Comparison of ENCODE assay signal across 28 cellular contexts in genomic region chr6:152648090-152648489, GRCh38. TPM values are rescaled to one million over a fixed set of nuclear protein-coding genes. Genes with fewer than 3 reads are reported as not detected.
DNase-seq lines count a peak whose midpoint lies in the region; TF ChIP-seq lines count a peak whose summit lies in the region.
"Had no signal": no experiment of that assay in that cellular context is flagged by ENCODE, and none has a peak within 500 bp of the region (broad histone marks: within the 10 kb centered on the region; RNA-seq: fewer than 3 reads in every experiment).

No MANE protein-coding gene starts in this region.

- H4K5ac ChIP-seq in H9 (ENCODE audit: insufficient read length, low read depth, low read length) = no peak overlapping the region

- H3K9me3 Mint-ChIP-seq in H9 = no peaks in the 10 kb centered on the region
- H3K9me3 Mint-ChIP-seq in CD14-positive monocyte = peaks cover 0 to 2% (median 0%) of the 10 kb centered on the region in 7 donors
- H3K9me3 Mint-ChIP-seq: activated naive CD8-positive, alpha-beta T cell treated with anti-CD3 and anti-CD28 coated beads, Interleukin-2, amount 10 ng/mL, durations not matched to agents 7 days and 5 days; activated T-helper 1 cell treated with anti-CD3 and anti-CD28 coated beads, Interleukin-12 subunit alpha, Interleukin-12 subunit beta, Interleukin-2, Interleukin-4 antibody, amounts not matched to agents 30 ng/mL and 10 ng/mL and 1 ng/mL, durations not matched to agents 14 hours and 24 hours and 36 hours; effector memory CD8-positive, alpha-beta T cell; memory B cell; WTC11 had no signal

- H3K4me2 ChIP-seq in GM23248 (ENCODE audit: unreplicated experiment) = no peak overlapping the region
- H3K4me2 ChIP-seq in H9 (ENCODE audit: insufficient read depth, insufficient read length, low read length) = no peak overlapping the region
- H3K4me2 ChIP-seq in mammary epithelial cell (ENCODE audit: insufficient read depth, low read depth, low read length) = no peak overlapping the region
- H3K4me2 ChIP-seq: A549 had no signal

- no peaks in the 10 kb centered on the region for H3K9me3 ChIP-seq in GM23248 (ENCODE audit: low read depth)
- no peaks in the 10 kb centered on the region for H3K9me3 ChIP-seq in H9 (ENCODE audit: control insufficient read depth, low read depth, low read length)
- H3K9me3 ChIP-seq in mammary epithelial cell (replicated peaks; ENCODE audit: insufficient read depth, low read length) = no peaks in the 10 kb centered on the region
- H3K9me3 ChIP-seq: A549, upper lobe of left lung had no signal

- H2BK5ac ChIP-seq in H9 (ENCODE audit: insufficient read length, low read length) = no peak overlapping the region

- H4K91ac ChIP-seq in H9 (ENCODE audit: insufficient read length, low read depth, low read length) = no peak overlapping the region

- H3K27ac ChIP-seq in GM23248 (no peak overlapping the region), H9 (ENCODE audit: insufficient read length, low read depth, low read length) (no peak overlapping the region), mammary epithelial cell (ENCODE audit: insufficient read depth, low read depth, low read length) (no peak overlapping the region)
- H3K27ac ChIP-seq: A549, coronary artery, upper lobe of left lung had no signal

- H3F3A ChIP-seq in GM23248 (ENCODE audit: insufficient read depth) = no peaks in the 10 kb centered on the region; the same call in 1 of the 2 replicates

- no peak overlapping the region for H2BK15ac ChIP-seq in H9 (ENCODE audit: low read depth, low read length)

- whole genome bisulfite sequencing in GM23248 (ENCODE audit: low coverage in 1 of 2, low lambda C conversion rate in 2 of 2, missing lambda C conversion rate in 2 of 2), 2 experiments = 3 to 4% methylated on average over 2 of the region's 2 CpGs
- WGBS in H9 (ENCODE audit: extremely low coverage, insufficient read length, low lambda C conversion rate) = no CpG with 5 or more reads among the region's 2 CpGs
- WGBS in mammary epithelial cell (ENCODE audit: low coverage, missing lambda C conversion rate) = 87% methylated on average over 2 of the region's 2 CpGs

- H3K27ac Mint-ChIP-seq in H9 (no peak overlapping the region), CD14-positive monocyte (no peak overlapping the region)
- H3K27ac Mint-ChIP-seq: activated CD8-positive, alpha-beta memory T cell treated with anti-CD3 and anti-CD28 coated beads, Interleukin-2, amount 10 ng/mL, durations not matched to agents 7 days and 5 days; activated naive CD8-positive, alpha-beta T cell treated with anti-CD3 and anti-CD28 coated beads, Interleukin-2, amount 10 ng/mL, durations not matched to agents 7 days and 5 days; activated T-helper 1 cell treated with anti-CD3 and anti-CD28 coated beads, Interleukin-12 subunit alpha, Interleukin-12 subunit beta, Interleukin-2, Interleukin-4 antibody, amounts not matched to agents 30 ng/mL and 10 ng/mL and 1 ng/mL, durations not matched to agents 14 hours and 24 hours and 36 hours; effector memory CD8-positive, alpha-beta T cell; IgD-negative memory B cell; memory B cell; WTC11 had no signal

- H3K4me3 ChIP-seq in GM23248 = no peak overlapping the region
- no peak overlapping the region for H3K4me3 ChIP-seq in mammary epithelial cell (replicated peaks in 1 of 3; ENCODE audit: insufficient read depth in 1 of 3, low read depth in 2 of 3, low read length in 3 of 3)
- H3K4me3 ChIP-seq: A549, coronary artery, upper lobe of left lung had no signal

- no peak overlapping the region for H3K23ac ChIP-seq in H9 (ENCODE audit: insufficient read length, low read depth, low read length)

- TF ChIP-seq CTCF in H9 (conservative IDR thresholded peaks at IDR 0.05) (no peak), CD14-positive monocyte (IDR thresholded peaks at IDR 0.05) (no peak), mammary epithelial cell (conservative IDR thresholded peaks at IDR 0.05 in 1 of 2, IDR thresholded peaks at IDR 0.05 in 1 of 2; ENCODE audit: extremely low read depth in 1 of 2, insufficient read depth in 1 of 2, low read depth in 1 of 2, low read length in 2 of 2) (no peak)

- H3K36me3 ChIP-seq in GM23248 (ENCODE audit: low read depth) = no peaks in the 10 kb centered on the region
- H3K36me3 ChIP-seq in mammary epithelial cell (ENCODE audit: insufficient read depth, low read length) = no peaks in the 10 kb centered on the region
- H3K36me3 ChIP-seq: upper lobe of left lung had no signal

- H3K27me3 ChIP-seq in GM23248 (replicated peaks; ENCODE audit: insufficient read depth) (no peaks in the 10 kb centered on the region), H9 (ENCODE audit: insufficient read depth, low read length) (no peaks in the 10 kb centered on the region), mammary epithelial cell (ENCODE audit: insufficient read depth, low read length) (peaks cover 2% of the 10 kb centered on the region)
- H3K27me3 ChIP-seq: upper lobe of left lung had no signal

- dilution Hi-C loops in mammary epithelial cell (cut with HindIII; ENCODE audit: low sequenced_read_pairs) = no loop called here

- H2AFZ ChIP-seq in GM23248 (peak overlapping the region; percentile 20; the same call in 1 of the 2 replicates), H9 (ENCODE audit: low read length) (no peak overlapping the region), mammary epithelial cell (ENCODE audit: low read depth, low read length) (no peak overlapping the region)

- intact Hi-C loops in CD14-positive monocyte (cut with micrococcal nuclease) (no loop called here), mammary epithelial cell (cut with micrococcal nuclease) (no loop called here)

- H2BK12ac ChIP-seq in H9 (ENCODE audit: insufficient read length, low read depth, low read length) = no peak overlapping the region

- no TSS peak for BruUV-seq in mammary epithelial cell (replicated peaks; lab: Mats Ljungman, UMichigan)

- H3K18ac ChIP-seq in H9 (ENCODE audit: insufficient read length, low read depth, low read length) = no peak overlapping the region

- no peaks in the 10 kb centered on the region for H3K4me1 ChIP-seq in GM23248 (ENCODE audit: insufficient read depth)
- H3K4me1 ChIP-seq in H9 (ENCODE audit: insufficient read depth, low read length) = no peaks in the 10 kb centered on the region
- H3K4me1 ChIP-seq in mammary epithelial cell (ENCODE audit: insufficient read depth, low read length) = no peaks in the 10 kb centered on the region
- H3K4me1 ChIP-seq: A549, upper lobe of left lung had no signal

- DNase-seq in AG08395 (ENCODE audit: low spot score) (peak; percentile 48), GM23248 (peak; percentile 47), fibroblast of gingiva (ENCODE audit: low read depth) (peak; percentile 14), inferior parietal cortex (ENCODE audit: extremely low spot score) (peak; percentile 53), H9 (no peak), CD14-positive monocyte (ENCODE audit: low spot score) (no peak), mammary epithelial cell (no peak)
- no peak for DNase-seq in activated naive CD4-positive, alpha-beta T cell treated with Interleukin-2 at 50 U/mL for 16 hours
- DNase-seq: activated CD4-positive, alpha-beta T cell treated with anti-CD3 and anti-CD28 coated beads, Interleukin-2, amount 50 U/mL, for 1 hour; activated CD8-positive, alpha-beta memory T cell treated with anti-CD3 and anti-CD28 coated beads, Interleukin-2, amount 10 ng/mL, durations not matched to agents 7 days and 5 days; activated naive CD8-positive, alpha-beta T cell treated with anti-CD3 and anti-CD28 coated beads, Interleukin-2, amount 10 ng/mL, durations not matched to agents 7 days and 5 days; effector memory CD8-positive, alpha-beta T cell; EL; kidney glomerular epithelial cell; NCI-H1092 treated with DMSO at 0.1 percent for 48 hours; NCI-H2081 treated with DMSO at 0.1 percent for 48 hours; NCI-H510A; PC-3; posterior cingulate gyrus; SHP77; T1000; upper lobe of left lung had no signal

- H3K14ac ChIP-seq in H9 (ENCODE audit: insufficient read depth, low read length) = no peak overlapping the region

- H2BK120ac ChIP-seq in H9 (ENCODE audit: low read depth, low read length, poor library complexity, severe bottlenecking) = no peak overlapping the region

- H3K9me2 ChIP-seq in GM23248 (ENCODE audit: insufficient read depth) = 0 out of 2 replicates have a peak, but pooled peaks cover 2% of the 10 kb centered on the region

- H3K4ac ChIP-seq in H9 (ENCODE audit: low read depth, low read length) = no peak overlapping the region

- no peak overlapping the region for H4K8ac ChIP-seq in H9 (replicated peaks; ENCODE audit: insufficient read length, low read depth, low read length)

- H2BK20ac ChIP-seq in H9 (ENCODE audit: low read depth, low read length, poor library complexity, severe bottlenecking) = no peak overlapping the region

- H3K4me3 Mint-ChIP-seq in H9 (no peak overlapping the region), CD14-positive monocyte (no peak overlapping the region)
- H3K4me3 Mint-ChIP-seq: activated CD8-positive, alpha-beta memory T cell treated with anti-CD3 and anti-CD28 coated beads, Interleukin-2, amount 10 ng/mL, durations not matched to agents 7 days and 5 days; activated naive CD8-positive, alpha-beta T cell treated with anti-CD3 and anti-CD28 coated beads, Interleukin-2, amount 10 ng/mL, durations not matched to agents 7 days and 5 days; activated T-helper 1 cell treated with anti-CD3 and anti-CD28 coated beads, Interleukin-12 subunit alpha, Interleukin-12 subunit beta, Interleukin-2, Interleukin-4 antibody, amounts not matched to agents 30 ng/mL and 10 ng/mL and 1 ng/mL, durations not matched to agents 14 hours and 24 hours and 36 hours; effector memory CD8-positive, alpha-beta T cell; IgD-negative memory B cell; memory B cell; WTC11 had no signal

- H3K4me1 Mint-ChIP-seq in H9 = peaks cover 4 to 13% of the 10 kb centered on the region in 2 experiments
- H3K4me1 Mint-ChIP-seq in CD14-positive monocyte = no peaks in the 10 kb centered on the region
- H3K4me1 Mint-ChIP-seq: activated CD8-positive, alpha-beta memory T cell treated with anti-CD3 and anti-CD28 coated beads, Interleukin-2, amount 10 ng/mL, durations not matched to agents 7 days and 5 days; activated naive CD8-positive, alpha-beta T cell treated with anti-CD3 and anti-CD28 coated beads, Interleukin-2, amount 10 ng/mL, durations not matched to agents 7 days and 5 days; IgD-negative memory B cell; memory B cell had no signal

- H3K9ac ChIP-seq in GM23248 = no peak overlapping the region
- H3K9ac ChIP-seq in H9 (ENCODE audit: extremely low read depth, insufficient read length, low read length) = no peak overlapping the region
- H3K9ac ChIP-seq in mammary epithelial cell (ENCODE audit: insufficient read depth, low read length) = no peak overlapping the region

- no peak overlapping the region for H3T11ph ChIP-seq in H9 (ENCODE audit: low read length)

- no peak overlapping the region for H2AK5ac ChIP-seq in H9 (ENCODE audit: insufficient read length, low read length)

- CTCF ChIA-PET in mammary epithelial cell (lab: Charles Lee; ENCODE audit: low non-redundant PET) = no interaction called here

- H3K23me2 ChIP-seq in H9 (ENCODE audit: insufficient read length, low read depth, low read length, poor library complexity, severe bottlenecking) = no peaks in the 10 kb centered on the region

- in situ Hi-C loops in GM23248 (cut with MboI) (no loop called here), mammary epithelial cell (cut with MboI; ENCODE audit: low sequenced_read_pairs in 2 of 2) (loop anchor here in 1 of 2 donors (5.0 to 10.0 kb wide), 2 partner anchors 96 to 163 kb away; no protein-coding TSS in a partner anchor)

- H3K27me3 Mint-ChIP-seq in H9 (ENCODE audit: low read depth) = no peaks in the 10 kb centered on the region
- peaks cover 4 to 6% (median 5%) of the 10 kb centered on the region in 3 donors for H3K27me3 Mint-ChIP-seq in CD14-positive monocyte (ENCODE audit: low read depth in 3 of 3)

- no peaks in the 10 kb centered on the region for H4K20me1 ChIP-seq in GM23248 (ENCODE audit: insufficient read depth)
- H4K20me1 ChIP-seq in H9 (ENCODE audit: control insufficient read depth, insufficient read depth, insufficient read length) = no peaks in the 10 kb centered on the region
- H4K20me1 ChIP-seq in mammary epithelial cell (ENCODE audit: insufficient read depth, low read length) = no peaks in the 10 kb centered on the region

- no peaks in the 10 kb centered on the region for H3K79me1 ChIP-seq in H9 (ENCODE audit: insufficient read depth, low read depth, low read length, poor library complexity, severe bottlenecking)

- H3K56ac ChIP-seq in H9 (ENCODE audit: insufficient read length, low read depth, low read length) = no peak overlapping the region

- H3K36me3 Mint-ChIP-seq in H9 (ENCODE audit: insufficient read depth in 1 of 3, low read depth in 3 of 3) = no peaks in the 10 kb centered on the region
- no peaks in the 10 kb centered on the region for H3K36me3 Mint-ChIP-seq in CD14-positive monocyte
- H3K36me3 Mint-ChIP-seq: activated CD8-positive, alpha-beta memory T cell treated with anti-CD3 and anti-CD28 coated beads, Interleukin-2, amount 10 ng/mL, durations not matched to agents 7 days and 5 days; activated naive CD8-positive, alpha-beta T cell treated with anti-CD3 and anti-CD28 coated beads, Interleukin-2, amount 10 ng/mL, durations not matched to agents 7 days and 5 days; memory B cell; WTC11 had no signal

- H3K79me2 ChIP-seq in GM23248 (ENCODE audit: insufficient read depth) = no peaks in the 10 kb centered on the region
- no peaks in the 10 kb centered on the region for H3K79me2 ChIP-seq in H9 (ENCODE audit: insufficient read depth, low read length)
- H3K79me2 ChIP-seq in mammary epithelial cell (ENCODE audit: insufficient read depth, low read length) = no peaks in the 10 kb centered on the region

RNA-seq across cellular contexts. Expression of gene SYNE1, which starts 10.9 kb away (rescaled TPM):
- 95.4 and 129 TPM in 2 replicates for total RNA-seq in GM23248 (2014; rRNA removed; shearing (Covaris generic))
- polyA plus RNA-seq in GM23248 (2016; fragmentation: Nextera tagmentation; extraction: Ambion mirVana) (27.1 and 29.2 TPM in 2 replicates), CD14-positive monocyte (1 to 10 TPM; 3.7 to 8.1 TPM), mammary epithelial cell (3.9 TPM)
- total RNA-seq in H9 (2021) (2.5 and 3.0 TPM in 2 replicates), mammary epithelial cell (10 to 100 TPM; 27.2 to 87.7 TPM)
- 26.7 TPM for polyA minus RNA-seq in mammary epithelial cell

RNA-seq across cellular contexts. Expression of gene MYCT1, which starts 49.6 kb away (rescaled TPM):
- under 0.01 and 0.11 TPM in 2 replicates for total RNA-seq in GM23248 (2014; rRNA removed; shearing (Covaris generic))
- 0.42 TPM in 1 of 2 replicates, not detected in the other for polyA plus RNA-seq in GM23248 (2016; fragmentation: Nextera tagmentation; extraction: Ambion mirVana)
- total RNA-seq in H9 (2021) = 0.09 and 0.17 TPM in 2 replicates
- not detected for polyA plus RNA-seq in CD14-positive monocyte
- total RNA-seq in mammary epithelial cell = not detected
- polyA plus RNA-seq in mammary epithelial cell = not detected
- not detected for polyA minus RNA-seq in mammary epithelial cell
- total RNA-seq: activated CD8-positive, alpha-beta memory T cell treated with anti-CD3 and anti-CD28 coated beads, Interleukin-2, amount 10 ng/mL, durations not matched to agents 7 days and 5 days; activated naive CD8-positive, alpha-beta T cell treated with anti-CD3 and anti-CD28 coated beads, Interleukin-2, amount 10 ng/mL, durations not matched to agents 7 days and 5 days; activated T-helper 1 cell treated with anti-CD3 and anti-CD28 coated beads, Interleukin-12 subunit alpha, Interleukin-12 subunit beta, Interleukin-2, Interleukin-4 antibody, amounts not matched to agents 30 ng/mL and 10 ng/mL and 1 ng/mL, durations not matched to agents 14 hours and 24 hours and 36 hours had no signal
- polyA plus RNA-seq: IgD-negative memory B cell had no signal

Comparison
In these comparisons a context has a peak if more than half of its experiments do, and no peak if none do; other contexts are left out.
1. DNase-seq: peak in AG08395 (single experiment), GM23248 (single experiment), fibroblast of gingiva (single experiment) and inferior parietal cortex (single experiment); none in H9 (single experiment), CD14-positive monocyte (single experiment), activated naive CD4-positive, alpha-beta T cell treated with Interleukin-2 at 50 U/mL for 16 hours (single experiment) and mammary epithelial cell (single experiment).